ENCODE assay signal across 19 cellular contexts in the genomic region with DNA sequence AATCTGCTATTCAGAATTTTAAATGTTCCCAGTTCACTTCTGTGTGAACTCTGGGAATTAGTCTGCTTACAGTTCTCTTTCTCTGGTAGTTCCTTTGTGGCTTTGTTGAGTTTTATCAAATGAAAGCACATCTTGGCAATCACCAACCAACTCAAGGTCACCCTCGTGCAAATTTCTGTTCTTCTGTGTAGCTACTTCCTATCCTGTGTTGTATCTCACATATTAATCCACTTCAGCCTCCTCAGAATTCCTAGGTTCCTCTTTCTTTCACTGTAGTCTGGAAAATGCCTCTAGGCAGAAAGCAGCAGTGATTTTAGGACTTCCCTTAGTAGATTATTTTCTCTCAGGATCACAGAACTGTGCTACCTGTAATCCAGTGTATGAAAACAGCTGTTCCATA.
"Had no signal": no experiment of that assay in that cellular context is flagged by ENCODE, and none has a peak within 500 bp of the region (broad histone marks: within the 10 kb centered on the region; RNA-seq: fewer than 3 reads in every experiment).

No MANE protein-coding gene starts in this region.

- H3K27me3 Mint-ChIP-seq: activated naive CD4-positive, alpha-beta T cell treated with anti-CD3 and anti-CD28 coated beads, Interleukin-2, amount 50 U/mL, for 24 hours; central memory CD8-positive, alpha-beta T cell; natural killer cell treated with Interleukin-12 subunit alpha and Interleukin-12 subunit beta and Interleukin-15 and Interleukin-18, amount 100 ng/mL, for 72 hours had no signal

- H3K4me3 Mint-ChIP-seq: activated naive CD4-positive, alpha-beta T cell treated with anti-CD3 and anti-CD28 coated beads, Interleukin-2, amount 50 U/mL, for 24 hours; central memory CD8-positive, alpha-beta T cell; natural killer cell treated with Interleukin-12 subunit alpha and Interleukin-12 subunit beta and Interleukin-15 and Interleukin-18, amount 100 ng/mL, for 72 hours had no signal

- H3K4me1 ChIP-seq: esophagus squamous epithelium, right lobe of liver, thyroid gland had no signal

- H3K4me1 Mint-ChIP-seq: activated naive CD4-positive, alpha-beta T cell treated with anti-CD3 and anti-CD28 coated beads, Interleukin-2, amount 50 U/mL, for 24 hours had no signal

- H3K36me3 ChIP-seq: esophagus squamous epithelium, right lobe of liver, thyroid gland, WERI-Rb-1 had no signal

- H3K9me3 ChIP-seq: esophagus squamous epithelium, psoas muscle, right lobe of liver, thyroid gland had no signal

- H3K4me3 ChIP-seq: esophagus squamous epithelium, psoas muscle, right lobe of liver, spleen, thyroid gland had no signal

- H3K27me3 ChIP-seq: esophagus squamous epithelium, right lobe of liver, spleen, thyroid gland had no signal

- DNase-seq: activated CD4-positive, alpha-beta T cell treated with anti-CD3 and anti-CD28 coated beads for 4 hours; activated CD8-positive, alpha-beta memory T cell treated with anti-CD3 and anti-CD28 coated beads for 24 hours; amniotic stem cell; cortex of kidney; effector CD8-positive, alpha-beta T cell; esophagus squamous epithelium; hypothalamus; kidney; mesendoderm; nucleus accumbens; psoas muscle; right lobe of liver; spleen; T1000; thyroid gland; WERI-Rb-1 had no signal

- H3K27ac ChIP-seq: esophagus squamous epithelium, psoas muscle, right lobe of liver, thyroid gland, WERI-Rb-1 had no signal

- H3K27ac Mint-ChIP-seq: activated naive CD4-positive, alpha-beta T cell treated with anti-CD3 and anti-CD28 coated beads, Interleukin-2, amount 50 U/mL, for 24 hours had no signal

- ATAC-seq: natural killer cell treated with Interleukin-12 subunit alpha and Interleukin-12 subunit beta and Interleukin-15 and Interleukin-18, amount 100 ng/mL, for 72 hours; psoas muscle had no signal
